ENCODE assay signal across 8 cellular contexts in the genomic region with DNA sequence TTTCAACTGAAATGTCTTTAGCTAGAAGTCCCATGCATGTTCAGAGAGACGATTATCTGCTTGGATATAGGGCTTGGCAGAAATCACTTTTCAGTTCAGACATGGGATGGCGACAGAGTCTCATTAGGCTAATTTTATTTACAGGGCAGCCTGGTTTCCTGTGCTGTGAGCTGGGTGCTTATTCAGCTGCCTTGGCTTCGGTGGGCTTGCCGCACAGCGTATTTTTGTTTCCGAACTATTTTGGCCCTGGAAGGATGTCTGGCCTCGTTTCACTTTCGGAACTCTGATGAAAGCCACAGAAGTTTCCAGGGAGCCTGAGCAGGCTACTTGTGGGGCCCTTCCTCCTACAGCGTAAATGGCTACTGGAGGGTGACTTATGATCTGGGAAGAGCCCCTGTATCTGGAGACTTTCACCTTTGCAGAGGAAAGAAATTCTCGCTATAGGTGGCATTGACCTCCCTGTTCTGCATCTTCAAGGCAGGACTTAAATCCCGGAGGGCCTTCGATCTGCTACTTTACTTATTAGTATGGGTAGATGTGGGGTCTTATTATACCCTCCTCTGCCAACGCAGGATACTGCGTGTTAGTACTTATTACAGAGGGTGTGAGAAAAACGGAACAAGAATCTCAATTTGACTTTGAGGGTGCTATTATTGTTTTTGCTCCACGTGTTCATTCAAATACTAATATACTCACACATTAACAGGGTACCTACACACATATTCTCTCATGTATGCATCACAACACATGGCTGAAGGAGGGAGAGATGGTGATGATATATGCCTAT.
DNase-seq lines count a peak whose midpoint lies in the region; ATAC-seq, FAIRE-seq and TF ChIP-seq lines count a peak whose summit lies in the region.

No MANE protein-coding gene starts in this region.

- no peaks in the 10 kb centered on the region for H3K4me1 ChIP-seq in Panc1 (ENCODE audit: control insufficient read depth, insufficient read depth, low read length)
- peaks cover 2% of the 10 kb centered on the region for H3K4me1 ChIP-seq in mesenchymal stem cell (ENCODE audit: control insufficient read depth, insufficient read depth, low read depth, low read length)
- peaks cover 2 to 10% (median 8%) of the 10 kb centered on the region in 4 donors for H3K4me1 ChIP-seq in upper lobe of left lung

- no peak overlapping the region for H2AFZ ChIP-seq in mesenchymal stem cell (ENCODE audit: low read depth, low read length)

- H3K9me3 ChIP-seq in Panc1 (ENCODE audit: control insufficient read depth, insufficient read depth, low read depth, low read length) (no peaks in the 10 kb centered on the region), mesenchymal stem cell (ENCODE audit: control insufficient read depth, low read length) (no peaks in the 10 kb centered on the region), upper lobe of left lung (no peaks in the 10 kb centered on the region)

- H3K23ac ChIP-seq in mesenchymal stem cell (ENCODE audit: low read length in 2 of 2), result no peak overlapping the region

- H3K4me1 Mint-ChIP-seq in Calu3 (ENCODE audit: low read depth, unreplicated experiment), result no peaks in the 10 kb centered on the region

- peak overlapping the region in 1 of 2 experiments; percentile 43 for H3K4ac ChIP-seq in mesenchymal stem cell (ENCODE audit: low read depth in 1 of 2, low read length in 2 of 2)

- no peaks in the 10 kb centered on the region for H3K9me3 Mint-ChIP-seq in Calu3 (ENCODE audit: low read depth, unreplicated experiment)

- no peak overlapping the region for H2BK5ac ChIP-seq in mesenchymal stem cell (ENCODE audit: low read depth, low read length, poor library complexity, severe bottlenecking)

- peak overlapping the region; percentile 82 for H3K9ac ChIP-seq in mesenchymal stem cell (ENCODE audit: low read length)

- TF ChIP-seq CTCF in Calu3 (IDR thresholded peaks at IDR 0.05; ENCODE audit: unreplicated experiment) (no peak), Panc1 (IDR thresholded peaks at IDR 0.05) (peak; percentile 49), dorsolateral prefrontal cortex (IDR thresholded peaks at IDR 0.05 in 54 of 56, conservative IDR thresholded peaks at IDR 0.05 in 2 of 56; ENCODE audit: low read depth in 1 of 56, partially characterized antibody in 56 of 56) (peak in 53 of 56 donors; percentile 17 to 64 (median 49)), upper lobe of left lung (IDR thresholded peaks at IDR 0.05) (peak in 4 of 6 experiments; percentile 24 to 43 (median 36))

- intact Hi-C loops in Calu3 (cut with micrococcal nuclease; ENCODE audit: unreplicated experiment), result loop anchor here (5.0 to 10.0 kb wide), 2 partner anchors 368 to 845 kb away; partner anchors contain the start of gene RBMS3
- intact Hi-C loops in Panc1 (cut with micrococcal nuclease; ENCODE audit: unreplicated experiment), result no loop called here
- intact Hi-C loops in dorsolateral prefrontal cortex (cut with DNase I), result no loop called here

- ATAC-seq in HG03108 (IDR thresholded peaks at IDR 0.05; ENCODE audit: unreplicated experiment) (peak; percentile 86), Panc1 (peak; percentile 34; the same call in 1 of the 2 replicates), upper lobe of left lung (ENCODE audit: low FRiP score in 2 of 2) (peak; percentile 78 to 84)

- peak overlapping the region; percentile 11 for H2BK120ac ChIP-seq in mesenchymal stem cell (ENCODE audit: low read depth, low read length)

- 65% methylated on average over 12 of the region's 16 CpGs for WGBS in mesenchymal stem cell
- 51 to 58% methylated on average over 16 of the region's 16 CpGs for WGBS in upper lobe of left lung, 2 donors

- H3K4me3 Mint-ChIP-seq in Calu3 (ENCODE audit: low read depth, unreplicated experiment), result no peak overlapping the region

- in situ Hi-C loops in Panc1 (cut with HindIII; ENCODE audit: low pct_unique_long_range_greater_than_20kb, low sequenced_read_pairs), result no loop called here

- H3K4me3 ChIP-seq in Panc1 (ENCODE audit: low read depth in 2 of 2, low read length in 2 of 2) (peak overlapping the region; percentile 11 to 20; a peak in 2 of 4 replicates), dorsolateral prefrontal cortex (peak overlapping the region in 55 of 59 donors; percentile 1 to 64 (median 38)), mesenchymal stem cell (ENCODE audit: insufficient read depth in 1 of 2, low read depth in 1 of 2, low read length in 2 of 2) (peak overlapping the region in 1 of 2 experiments; percentile 67), upper lobe of left lung (peak overlapping the region in 3 of 4 donors; percentile 4 to 25 (median 21))

- H4K8ac ChIP-seq in mesenchymal stem cell (ENCODE audit: low read length), result no peak overlapping the region

- H3K27ac ChIP-seq in Panc1 (ENCODE audit: low read length) (no peak overlapping the region), dorsolateral prefrontal cortex (peak overlapping the region in 46 of 59 donors; percentile 6 to 78 (median 49)), mesenchymal stem cell (ENCODE audit: low read length, poor library complexity, severe bottlenecking) (peak overlapping the region; percentile 16), upper lobe of left lung (peak overlapping the region; percentile 46 to 66 (median 56))

- TF ChIP-seq EP300 in upper lobe of left lung (IDR thresholded peaks at IDR 0.05), result no peak

- peak overlapping the region; percentile 21 for H2AK5ac ChIP-seq in mesenchymal stem cell (ENCODE audit: low read length, severe bottlenecking)

- peak overlapping the region in 1 of 2 experiments; percentile 4 for H3K18ac ChIP-seq in mesenchymal stem cell (ENCODE audit: low read depth in 1 of 2, low read length in 2 of 2)

- peak overlapping the region in 1 of 2 experiments; percentile 87 for H2BK12ac ChIP-seq in mesenchymal stem cell (ENCODE audit: low read length in 2 of 2)

- POLR2A ChIA-PET in Panc1 (lab: Charles Lee), result no interaction called here

- H3K27me3 ChIP-seq in Panc1 (ENCODE audit: control insufficient read depth, insufficient read depth, low read length) (no peaks in the 10 kb centered on the region), dorsolateral prefrontal cortex (no peaks in the 10 kb centered on the region), mesenchymal stem cell (ENCODE audit: control insufficient read depth in 1 of 2, insufficient read depth in 1 of 2, low read length in 2 of 2) (no peaks in the 10 kb centered on the region), upper lobe of left lung (no peaks in the 10 kb centered on the region)

- CTCF ChIA-PET in Calu3 (lab: Charles Lee), result interaction anchor here (1.1 to 1.2 kb wide), 2 partner anchors 19 to 848 kb away, joined by 3 to 4 read pairs; no protein-coding TSS in a partner anchor
- CTCF ChIA-PET in Panc1 (lab: Charles Lee), result no interaction called here

- FAIRE-seq in GM19239 (lab: Jason Lieb, UNC), result peak; percentile 84

- H3K36me3 ChIP-seq in Panc1 (ENCODE audit: control insufficient read depth, insufficient read depth, low read length) (no peaks in the 10 kb centered on the region), mesenchymal stem cell (ENCODE audit: control insufficient read depth in 1 of 2, insufficient read depth in 2 of 2, low read depth in 1 of 2, low read length in 2 of 2) (no peaks in the 10 kb centered on the region), upper lobe of left lung (no peaks in the 10 kb centered on the region)

- H4K91ac ChIP-seq in mesenchymal stem cell (ENCODE audit: low read length), result no peak overlapping the region

- DNase-seq in Calu3 (peak; percentile 2), GM19239 (ENCODE audit: insufficient read length, low spot score) (peak; percentile 38), Panc1 (ENCODE audit: low read depth, low spot score) (peak; percentile 5), dorsolateral prefrontal cortex (peak in 6 of 10 donors; percentile 11 to 60 (median 39)), mesenchymal stem cell (peak; percentile 69), upper lobe of left lung (no peak)
- DNase-seq in stimulated activated CD4-positive, alpha-beta T cell treated with anti-CD3 and anti-CD28 coated beads, Interleukin-2, amount 100 ng/mL, for 48 hours, result no peak

- BruUV-seq in Calu3 (replicated peaks; lab: Mats Ljungman, UMichigan) (no TSS peak), Panc1 (replicated peaks; lab: Mats Ljungman, UMichigan) (no TSS peak)

- no peak for TF ChIP-seq POLR2A in upper lobe of left lung (IDR thresholded peaks at IDR 0.05)

- H3K27me3 Mint-ChIP-seq in Calu3 (ENCODE audit: unreplicated experiment), result no peaks in the 10 kb centered on the region

- H2BK15ac ChIP-seq in mesenchymal stem cell (ENCODE audit: low read depth, poor library complexity, severe bottlenecking), result no peak overlapping the region

- H3K4me2 ChIP-seq in mesenchymal stem cell (ENCODE audit: low read length, poor library complexity, severe bottlenecking), result peak overlapping the region; percentile 50

- no peak overlapping the region for H3K14ac ChIP-seq in mesenchymal stem cell (ENCODE audit: low read length in 2 of 2)

- H3K36me3 Mint-ChIP-seq in Calu3 (ENCODE audit: insufficient read depth, unreplicated experiment), result no peaks in the 10 kb centered on the region

- H3K79me1 ChIP-seq in mesenchymal stem cell (replicated peaks; ENCODE audit: low read length, poor library complexity, severe bottlenecking), result no peaks in the 10 kb centered on the region

- H3K27ac Mint-ChIP-seq in Calu3 (ENCODE audit: unreplicated experiment), result no peak overlapping the region

Comparison
In these comparisons a context has a peak if more than half of its experiments do, and no peak if none do; other contexts are left out.
1. DNase-seq: peak in Calu3 (single experiment), GM19239 (single experiment), Panc1 (single experiment), dorsolateral prefrontal cortex (6 of 10) and mesenchymal stem cell (single experiment); none in upper lobe of left lung (0 of 2) and stimulated activated CD4-positive, alpha-beta T cell treated with anti-CD3 and anti-CD28 coated beads, Interleukin-2, amount 100 ng/mL, for 48 hours (0 of 2).
2. ATAC-seq: peak in every context shown above with its lines; median percentile 86 in HG03108; 81 in upper lobe of left lung; 34 in Panc1.